Comparison of ENCODE assay signal across 8 cellular contexts in the genomic region with DNA sequence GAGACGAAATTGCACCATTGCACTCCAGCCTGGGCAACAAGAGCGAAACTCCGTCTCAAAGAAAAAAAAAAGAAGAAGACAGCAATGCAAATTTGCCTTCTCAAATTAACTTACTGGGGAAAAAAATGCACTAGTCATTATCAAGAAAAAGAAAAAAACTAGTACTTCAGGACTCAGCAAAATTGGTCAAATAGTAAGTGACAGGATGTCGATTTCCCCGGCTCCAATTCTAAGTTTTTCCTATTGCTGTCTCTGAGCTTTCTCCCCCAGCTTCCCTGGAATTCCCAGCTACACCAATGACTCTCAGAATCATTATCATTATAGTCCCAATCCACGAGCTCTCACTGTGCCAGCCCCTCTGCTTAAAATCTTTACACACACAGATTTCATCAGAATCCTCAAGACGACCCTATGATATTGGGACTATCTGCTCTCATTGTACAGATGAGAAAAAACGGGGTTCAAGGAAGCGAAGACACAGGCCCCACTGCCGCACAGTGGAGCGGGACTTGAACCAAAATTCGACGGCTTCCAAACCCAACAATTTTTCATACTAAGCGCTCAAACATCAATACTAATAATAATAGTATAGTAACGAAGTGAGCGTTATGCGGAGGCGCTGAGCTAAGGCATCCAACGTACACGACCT. TPM values are rescaled to one million over a fixed set of nuclear protein-coding genes. Genes with fewer than 3 reads are reported as not detected.
DNase-seq lines count a peak whose midpoint lies in the region; ATAC-seq, FAIRE-seq and TF ChIP-seq lines count a peak whose summit lies in the region.

No MANE protein-coding gene starts in this region.

- peak overlapping the region; percentile 94 for H3K9ac ChIP-seq in SK-N-MC (ENCODE audit: insufficient read length)

- H3K4me1 ChIP-seq in foreskin keratinocyte: no peaks in the 10 kb centered on the region
- no peaks in the 10 kb centered on the region for H3K4me1 ChIP-seq in small intestine (ENCODE audit: control insufficient read depth in 2 of 2, insufficient read depth in 1 of 2, low read depth in 1 of 2, low read length in 1 of 2)

- TF ChIP-seq CTCF in foreskin keratinocyte (conservative IDR thresholded peaks at IDR 0.05): no peak

- no peak for FAIRE-seq in small intestine (lab: Jason Lieb, UNC)

- ATAC-seq in foreskin keratinocyte (no peak), HG03571 (IDR thresholded peaks at IDR 0.05; ENCODE audit: unreplicated experiment) (no peak), GM21447 (IDR thresholded peaks at IDR 0.05; ENCODE audit: unreplicated experiment) (no peak)

- H3K4me3 ChIP-seq in SK-N-MC (peak overlapping the region; percentile 94), small intestine (ENCODE audit: low read depth in 1 of 2, low read length in 2 of 2) (peak overlapping the region; percentile 62 to 90)

- H3K36me3 ChIP-seq in SK-N-MC (ENCODE audit: insufficient read depth, low read length): no peaks in the 10 kb centered on the region; the same call in 1 of the 2 replicates
- no peaks in the 10 kb centered on the region for H3K36me3 ChIP-seq in small intestine (ENCODE audit: control insufficient read depth in 2 of 2, insufficient read depth in 2 of 2, low read length in 2 of 2)

- peak overlapping the region; percentile 67; the same call in 1 of the 2 replicates for H3K27ac ChIP-seq in SK-N-MC
- H3K27ac ChIP-seq in foreskin keratinocyte: peak overlapping the region; percentile 61
- H3K27ac ChIP-seq in small intestine (ENCODE audit: low read depth in 1 of 2, low read length in 1 of 2): peak overlapping the region in 1 of 2 donors; percentile 83

- no peaks in the 10 kb centered on the region for H3K9me3 ChIP-seq in SK-N-MC (ENCODE audit: low read depth, low read length)
- H3K9me3 ChIP-seq in small intestine (ENCODE audit: control insufficient read depth, low read depth): no peaks in the 10 kb centered on the region

- DNase-seq in DMS 273 (lab: John Stamatoyannopoulos, UW; ENCODE audit: unreplicated experiment): peak; percentile 40
- DNase-seq in DMS 273 treated with DMSO at 0.1 percent for 48 hours (lab: John Stamatoyannopoulos, UW): no peak
- DNase-seq in SK-N-MC (ENCODE audit: low read depth, low spot score): no peak
- DNase-seq in foreskin keratinocyte: no peak
- DNase-seq in small intestine: no peak
- DNase-seq in GF-D8 (lab: John Stamatoyannopoulos, UW): no peak

- WGBS in small intestine, 3 donors: 16 to 18% (median 17%) methylated on average over 20 of the region's 20 CpGs

- H3K27me3 ChIP-seq in foreskin keratinocyte: no peaks in the 10 kb centered on the region
- no peaks in the 10 kb centered on the region for H3K27me3 ChIP-seq in small intestine (ENCODE audit: control insufficient read depth in 2 of 2, insufficient read depth in 2 of 2, low read length in 2 of 2)

RNA-seq across cellular contexts. Expression of gene C19orf47, which starts 0.6 kb away (rescaled TPM):
- total RNA-seq in foreskin keratinocyte: 13.0 and 14.0 TPM in 2 replicates
- polyA plus RNA-seq in foreskin keratinocyte (20.7 and 22.1 TPM in 2 replicates), small intestine (10 to 100 TPM in 1 of 3 donors, 1 to 10 TPM in 2; 5.1 to 13.2 (median 7.3) TPM)

RNA-seq across cellular contexts. Expression of gene PLD3, which starts 0.9 kb away (rescaled TPM):
- total RNA-seq in foreskin keratinocyte: 106 and 130 TPM in 2 replicates
- polyA plus RNA-seq in foreskin keratinocyte (105 and 128 TPM in 2 replicates), small intestine (100 to 1,000 TPM in 1 of 3 donors, 10 to 100 TPM in 2; 48.1 to 126 (median 61.6) TPM)

RNA-seq across cellular contexts. Expression of gene HIPK4, which starts 42.4 kb away (rescaled TPM):
- 0.07 and 0.10 TPM in 2 replicates for total RNA-seq in foreskin keratinocyte
- 0.09 and 0.11 TPM in 2 replicates for polyA plus RNA-seq in foreskin keratinocyte
- polyA plus RNA-seq in small intestine: under 1 TPM in 1 of 3 donors, not detected in 2; 0.07 TPM
